ENCODE assay signal across 17 cellular contexts in genomic region chr1:233479026-233479890, GRCh38.
DNase-seq lines count a peak whose midpoint lies in the region; ATAC-seq and TF ChIP-seq lines count a peak whose summit lies in the region.
"Had no signal": no experiment of that assay in that cellular context is flagged by ENCODE, and none has a peak within 500 bp of the region (broad histone marks: within the 10 kb centered on the region; RNA-seq: fewer than 3 reads in every experiment).

No MANE protein-coding gene starts in this region.

- peak overlapping the region; percentile 6 for H3K27ac Mint-ChIP-seq in progenitor cell of endocrine pancreas
- H3K27ac Mint-ChIP-seq: CD8-positive, alpha-beta memory T cell had no signal

- intact Hi-C loops in vagina (cut with DNase I), result no loop called here

- no peaks in the 10 kb centered on the region for H3K36me3 Mint-ChIP-seq in progenitor cell of endocrine pancreas (ENCODE audit: insufficient read depth)

- H3K36me3 ChIP-seq in endocrine pancreas (ENCODE audit: control insufficient read depth, insufficient read depth, low read length), result no peaks in the 10 kb centered on the region
- H3K36me3 ChIP-seq in vagina, result no peaks in the 10 kb centered on the region

- H3K9ac ChIP-seq in endocrine pancreas (ENCODE audit: control insufficient read depth, insufficient read depth, low read length), result peak overlapping the region; percentile 7

- H3K4me1 ChIP-seq in endocrine pancreas (ENCODE audit: control insufficient read depth, insufficient read depth, low read length) (peaks cover 7% of the 10 kb centered on the region), vagina (no peaks in the 10 kb centered on the region)

- TF ChIP-seq CTCF in progenitor cell of endocrine pancreas (IDR thresholded peaks at IDR 0.05; ENCODE audit: unreplicated experiment) (peak; percentile 9), GM20000 (IDR thresholded peaks at IDR 0.05; ENCODE audit: extremely low read depth, missing control alignments) (no peak), vagina (IDR thresholded peaks at IDR 0.05) (no peak)

- peaks cover 21% of the 10 kb centered on the region for H3K4me1 Mint-ChIP-seq in progenitor cell of endocrine pancreas (ENCODE audit: low read depth)
- H3K4me1 Mint-ChIP-seq: CD8-positive, alpha-beta memory T cell had no signal

- no peaks in the 10 kb centered on the region for H3K9me3 ChIP-seq in endocrine pancreas (ENCODE audit: control insufficient read depth, low read length)
- no peaks in the 10 kb centered on the region for H3K9me3 ChIP-seq in vagina

- peak; percentile 15 for DNase-seq in DMS53 (lab: John Stamatoyannopoulos, UW)
- DNase-seq in DMS53 treated with DMSO at 0.1 percent for 48 hours (lab: John Stamatoyannopoulos, UW; ENCODE audit: unreplicated experiment), result no peak
- peak; percentile 64 for DNase-seq in NCI-H69 (lab: John Stamatoyannopoulos, UW)
- no peak for DNase-seq in progenitor cell of endocrine pancreas (ENCODE audit: low spot score, unreplicated experiment)
- DNase-seq in GM20000 (ENCODE audit: low spot score), result no peak
- DNase-seq in vagina (ENCODE audit: extremely low spot score in 2 of 2), result no peak
- DNase-seq: CD8-positive, alpha-beta memory T cell; DMS 273 treated with DMSO at 0.1 percent for 48 hours; HCEC 1CT; NCI-H1105; NCI-H187 treated with DMSO at 0.1 percent for 48 hours; NCI-H524; T-helper 2 cell had no signal

- peaks cover 4% of the 10 kb centered on the region for H3K9me3 Mint-ChIP-seq in progenitor cell of endocrine pancreas (ENCODE audit: low read depth)
- H3K9me3 Mint-ChIP-seq: CD8-positive, alpha-beta memory T cell had no signal

- no peak overlapping the region for H3K27ac ChIP-seq in vagina
- H3K27ac ChIP-seq: 22Rv1 had no signal

- H3K4me3 ChIP-seq in endocrine pancreas (ENCODE audit: control insufficient read depth, insufficient read depth, low read length), result no peak overlapping the region
- no peak overlapping the region for H3K4me3 ChIP-seq in vagina

- TF ChIP-seq POLR2A in vagina (IDR thresholded peaks at IDR 0.05), result no peak

- H3K27me3 ChIP-seq in endocrine pancreas (ENCODE audit: control insufficient read depth, insufficient read depth, low read length) (no peaks in the 10 kb centered on the region), vagina (no peaks in the 10 kb centered on the region)

- no peak for ATAC-seq in GM18502 (IDR thresholded peaks at IDR 0.05; ENCODE audit: poor library complexity, unreplicated experiment)
- ATAC-seq: Right ventricle myocardium inferior had no signal

- H3K27me3 Mint-ChIP-seq in progenitor cell of endocrine pancreas, result no peaks in the 10 kb centered on the region

- no peak overlapping the region for H3K4me3 Mint-ChIP-seq in progenitor cell of endocrine pancreas (ENCODE audit: low read depth)
- H3K4me3 Mint-ChIP-seq: CD8-positive, alpha-beta memory T cell had no signal

Comparison
In these comparisons a context has a peak if more than half of its experiments do, and no peak if none do; other contexts are left out.
1. DNase-seq: peak in DMS53 (single experiment) and NCI-H69 (single experiment); none in DMS53 treated with DMSO at 0.1 percent for 48 hours (single experiment), progenitor cell of endocrine pancreas (single experiment), GM20000 (single experiment) and vagina (0 of 2).